Comparison of ENCODE assay signal across 25 cellular contexts in genomic region chr4:2492970-2493369, GRCh38. TPM values are rescaled to one million over a fixed set of nuclear protein-coding genes. Genes with fewer than 3 reads are reported as not detected.
A peak's percentile ranks its signal among the peaks of the same experiment; 100 is the strongest.
DNase-seq lines count a peak whose midpoint lies in the region; ATAC-seq and TF ChIP-seq lines count a peak whose summit lies in the region.
"Had no signal": no experiment of that assay in that cellular context is flagged by ENCODE, and none has a peak within 500 bp of the region (broad histone marks: within the 10 kb centered on the region; RNA-seq: fewer than 3 reads in every experiment).

No MANE protein-coding gene starts in this region.

- no peak for TF ChIP-seq POLR2A in erythroblast (IDR thresholded peaks at IDR 0.05; ENCODE audit: low read length)

- DNase-seq in T-helper 1 cell (no peak), epithelial cell of prostate (ENCODE audit: low read depth, low spot score) (no peak), type B pancreatic cell (ENCODE audit: extremely low spot score, unreplicated experiment) (no peak), erythroblast (lab: John Stamatoyannopoulos, UW) (no peak)
- DNase-seq in stimulated activated naive CD8-positive, alpha-beta T cell treated with anti-CD3 and anti-CD28 coated beads, Interleukin-15, Interleukin-2, amounts not matched to agents 100 U/mL and 50 U/mL, for 24 hours, result no peak
- DNase-seq: activated T-cell treated with anti-CD3 and anti-CD28 coated beads for 4 hours; Calu3; cerebellar nuclear complex; gastrocnemius medialis; GOT3; islet precursor cell; lower lobe of right lung; NCI-H1417; NCI-H510A treated with DMSO at 0.1 percent for 48 hours; nucleus accumbens; Peyer's patch; spleen; stimulated activated CD4-positive, alpha-beta T cell treated with anti-CD3 and anti-CD28 coated beads, Interleukin-4, amount 100 ng/mL, for 24 hours; T-helper 2 cell; upper lobe of left lung had no signal

- H3K27ac Mint-ChIP-seq in T-helper 1 cell treated with Interleukin-12 subunit alpha and Interleukin-12 subunit beta and Interleukin-4 antibody, amounts not matched to agents 30 μg/mL and 1 μg/mL, for 36 hours, result peak overlapping the region; percentile 27
- H3K27ac Mint-ChIP-seq in stimulated activated naive CD8-positive, alpha-beta T cell treated with anti-CD3 and anti-CD28 coated beads, Interleukin-15, Interleukin-2, amounts not matched to agents 100 ng/mL and 50 ng/mL, for 24 hours, result peak overlapping the region; percentile 54
- peak overlapping the region; percentile 52 for H3K27ac Mint-ChIP-seq in type B pancreatic cell
- H3K27ac Mint-ChIP-seq: activated naive CD8-positive, alpha-beta T cell had no signal

- no peak for ATAC-seq in stimulated activated naive CD8-positive, alpha-beta T cell treated with anti-CD3 and anti-CD28 coated beads, Interleukin-15, Interleukin-2, amounts not matched to agents 100 U/mL and 50 U/mL, for 24 hours
- ATAC-seq in GM21825 (IDR thresholded peaks at IDR 0.05; ENCODE audit: unreplicated experiment), result no peak
- ATAC-seq: gastrocnemius medialis, lower lobe of right lung had no signal

- H3K27me3 Mint-ChIP-seq in T-helper 1 cell treated with Interleukin-12 subunit alpha and Interleukin-12 subunit beta and Interleukin-4 antibody, amounts not matched to agents 30 μg/mL and 1 μg/mL, for 36 hours (ENCODE audit: low read depth), result no peaks in the 10 kb centered on the region
- no peaks in the 10 kb centered on the region for H3K27me3 Mint-ChIP-seq in stimulated activated naive CD8-positive, alpha-beta T cell treated with anti-CD3 and anti-CD28 coated beads, Interleukin-15, Interleukin-2, amounts not matched to agents 100 ng/mL and 50 ng/mL, for 24 hours
- H3K27me3 Mint-ChIP-seq in type B pancreatic cell, result no peaks in the 10 kb centered on the region
- H3K27me3 Mint-ChIP-seq: activated naive CD8-positive, alpha-beta T cell had no signal

- TF ChIP-seq CTCF in type B pancreatic cell (conservative IDR thresholded peaks at IDR 0.05), result no peak

- no peaks in the 10 kb centered on the region for H3K9me3 Mint-ChIP-seq in T-helper 1 cell treated with Interleukin-12 subunit alpha and Interleukin-12 subunit beta and Interleukin-4 antibody, amounts not matched to agents 30 μg/mL and 1 μg/mL, for 36 hours
- H3K9me3 Mint-ChIP-seq in stimulated activated naive CD8-positive, alpha-beta T cell treated with anti-CD3 and anti-CD28 coated beads, Interleukin-15, Interleukin-2, amounts not matched to agents 100 ng/mL and 50 ng/mL, for 24 hours, result no peaks in the 10 kb centered on the region
- H3K9me3 Mint-ChIP-seq in type B pancreatic cell, result no peaks in the 10 kb centered on the region

- H3K4me3 Mint-ChIP-seq in T-helper 1 cell treated with Interleukin-12 subunit alpha and Interleukin-12 subunit beta and Interleukin-4 antibody, amounts not matched to agents 30 μg/mL and 1 μg/mL, for 36 hours, result no peak overlapping the region
- no peak overlapping the region for H3K4me3 Mint-ChIP-seq in stimulated activated naive CD8-positive, alpha-beta T cell treated with anti-CD3 and anti-CD28 coated beads, Interleukin-15, Interleukin-2, amounts not matched to agents 100 ng/mL and 50 ng/mL, for 24 hours
- H3K4me3 Mint-ChIP-seq in type B pancreatic cell, result no peak overlapping the region
- H3K4me3 Mint-ChIP-seq: activated naive CD8-positive, alpha-beta T cell had no signal

- H3K4me1 Mint-ChIP-seq in T-helper 1 cell treated with Interleukin-12 subunit alpha and Interleukin-12 subunit beta and Interleukin-4 antibody, amounts not matched to agents 30 μg/mL and 1 μg/mL, for 36 hours (ENCODE audit: low read depth), result peaks cover 18% of the 10 kb centered on the region
- H3K4me1 Mint-ChIP-seq in stimulated activated naive CD8-positive, alpha-beta T cell treated with anti-CD3 and anti-CD28 coated beads, Interleukin-15, Interleukin-2, amounts not matched to agents 100 ng/mL and 50 ng/mL, for 24 hours (ENCODE audit: low read depth), result peaks cover 36% of the 10 kb centered on the region
- no peaks in the 10 kb centered on the region for H3K4me1 Mint-ChIP-seq in type B pancreatic cell (ENCODE audit: unreplicated experiment)

- H3K36me3 Mint-ChIP-seq in T-helper 1 cell treated with Interleukin-12 subunit alpha and Interleukin-12 subunit beta and Interleukin-4 antibody, amounts not matched to agents 30 μg/mL and 1 μg/mL, for 36 hours (ENCODE audit: low read depth), result peaks cover 44% of the 10 kb centered on the region
- peaks cover 73% of the 10 kb centered on the region for H3K36me3 Mint-ChIP-seq in stimulated activated naive CD8-positive, alpha-beta T cell treated with anti-CD3 and anti-CD28 coated beads, Interleukin-15, Interleukin-2, amounts not matched to agents 100 ng/mL and 50 ng/mL, for 24 hours (ENCODE audit: low read depth)
- peaks cover 32% of the 10 kb centered on the region for H3K36me3 Mint-ChIP-seq in type B pancreatic cell

- H3K27ac ChIP-seq in epithelial cell of prostate, result peak overlapping the region; percentile 96
- H3K27ac ChIP-seq: esophagus muscularis mucosa, gastrocnemius medialis, lower lobe of right lung, Peyer's patch, upper lobe of left lung had no signal

RNA-seq across cellular contexts. Expression of gene RNF4, which starts 24.1 kb away (rescaled TPM):
- 55.9 and 61.4 TPM in 2 replicates for total RNA-seq in type B pancreatic cell (ENCODE audit: low replicate concordance)

RNA-seq across cellular contexts. Expression of gene FAM193A, which starts 43.5 kb away (rescaled TPM):
- total RNA-seq in type B pancreatic cell (ENCODE audit: low replicate concordance), result 26.8 and 37.1 TPM in 2 replicates
